9 cellular contexts compared by ENCODE assay signal in the genomic region with DNA sequence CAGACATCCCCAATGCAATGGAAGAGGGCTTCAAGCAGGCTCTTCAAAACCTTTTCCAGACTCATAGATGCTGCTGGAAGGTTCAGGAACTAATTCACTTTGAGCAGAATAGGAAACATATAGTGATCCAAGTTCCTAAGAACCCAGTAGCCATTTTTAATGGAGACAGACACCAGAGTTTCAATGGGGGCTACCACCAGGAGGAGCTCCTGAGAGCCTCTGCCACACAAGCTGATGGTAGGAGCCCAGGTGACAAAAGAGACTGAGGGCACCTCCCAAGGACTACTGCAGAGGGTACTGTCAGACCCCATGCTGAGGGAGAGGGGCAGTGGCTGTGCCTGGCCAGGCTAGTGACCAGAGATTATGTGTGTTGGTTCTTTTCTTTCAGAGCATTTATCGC. TPM values are rescaled to one million over a fixed set of nuclear protein-coding genes. Genes with fewer than 3 reads are reported as not detected.
DNase-seq lines count a peak whose midpoint lies in the region; ATAC-seq, FAIRE-seq and TF ChIP-seq lines count a peak whose summit lies in the region.
"Had no signal": no experiment of that assay in that cellular context is flagged by ENCODE, and none has a peak within 500 bp of the region (broad histone marks: within the 10 kb centered on the region; RNA-seq: fewer than 3 reads in every experiment).

No MANE protein-coding gene starts in this region.

- H3K4me1 ChIP-seq in keratinocyte (ENCODE audit: control insufficient read depth, extremely low read depth, insufficient read depth, low read length) (no peaks in the 10 kb centered on the region), gastrocnemius medialis (no peaks in the 10 kb centered on the region), mesenchymal stem cell (ENCODE audit: control insufficient read depth, insufficient read depth, low read depth, low read length) (no peaks in the 10 kb centered on the region)

- H3K23ac ChIP-seq in mesenchymal stem cell (ENCODE audit: low read length in 2 of 2): no peak overlapping the region

- no peak overlapping the region for H4K91ac ChIP-seq in mesenchymal stem cell (ENCODE audit: low read length)

- H3K9me1 ChIP-seq in keratinocyte (ENCODE audit: control insufficient read depth, extremely low read depth, insufficient read depth, low read length): no peaks in the 10 kb centered on the region

- WGBS in mesenchymal stem cell: no CpG with 5 or more reads among the region's 1 CpG

- H3K27ac Mint-ChIP-seq in activated CD8-positive, alpha-beta T cell treated with anti-CD3 and anti-CD28 coated beads, Interleukin-2, amount 10 ng/mL, durations not matched to agents 7 days and 5 days: no peak overlapping the region
- H3K27ac Mint-ChIP-seq: dendritic cell treated with granulocyte-macrophage colony-stimulating factor and Interleukin-4, amounts not matched to agents 40 ng/mL and 50 ng/mL, for 4 days had no signal

- no peak overlapping the region for H2AK5ac ChIP-seq in mesenchymal stem cell (ENCODE audit: low read length, severe bottlenecking)

- no peak overlapping the region for H3K27ac ChIP-seq in C4-2B
- no peak overlapping the region for H3K27ac ChIP-seq in keratinocyte (ENCODE audit: control insufficient read depth, insufficient read depth, low read length)
- H3K27ac ChIP-seq in gastrocnemius medialis: no peak overlapping the region
- H3K27ac ChIP-seq in mesenchymal stem cell (ENCODE audit: low read length, poor library complexity, severe bottlenecking): no peak overlapping the region

- H3K9me3 Mint-ChIP-seq in activated CD8-positive, alpha-beta T cell treated with anti-CD3 and anti-CD28 coated beads, Interleukin-2, amount 10 ng/mL, durations not matched to agents 7 days and 5 days (ENCODE audit: insufficient read depth): no peaks in the 10 kb centered on the region
- H3K9me3 Mint-ChIP-seq: dendritic cell treated with granulocyte-macrophage colony-stimulating factor and Interleukin-4, amounts not matched to agents 40 ng/mL and 50 ng/mL, for 4 days had no signal

- no peaks in the 10 kb centered on the region for H4K20me1 ChIP-seq in keratinocyte (ENCODE audit: control insufficient read depth, extremely low read depth, insufficient read depth, low read length)

- H3K36me3 ChIP-seq in keratinocyte (ENCODE audit: control insufficient read depth in 2 of 2, extremely low read depth in 1 of 2, insufficient read depth in 2 of 2, low read length in 2 of 2) (no peaks in the 10 kb centered on the region), gastrocnemius medialis (no peaks in the 10 kb centered on the region), mesenchymal stem cell (ENCODE audit: control insufficient read depth in 1 of 2, insufficient read depth in 2 of 2, low read depth in 1 of 2, low read length in 2 of 2) (no peaks in the 10 kb centered on the region)

- no peak overlapping the region for H4K8ac ChIP-seq in mesenchymal stem cell (ENCODE audit: low read length)

- H3K4me2 ChIP-seq in keratinocyte (ENCODE audit: control insufficient read depth, extremely low read depth, insufficient read depth, low read depth, low read length) (no peak overlapping the region), mesenchymal stem cell (ENCODE audit: low read length, poor library complexity, severe bottlenecking) (no peak overlapping the region)

- H2BK120ac ChIP-seq in mesenchymal stem cell (ENCODE audit: low read depth, low read length): no peak overlapping the region

- CTCF ChIA-PET in activated CD8-positive, alpha-beta T cell treated with anti-CD3 and anti-CD28 coated beads, Interleukin-2, amount 10 ng/mL, durations not matched to agents 7 days and 5 days (lab: Charles Lee): interaction anchor here (0.7 to 9.2 kb wide), 31 partner anchors 9 to 204 kb away, joined by 3 to 134 read pairs (median 5); a partner anchor contains a TSS

- H3K14ac ChIP-seq in mesenchymal stem cell (ENCODE audit: low read length in 2 of 2): no peak overlapping the region

- H2AFZ ChIP-seq in keratinocyte (ENCODE audit: control insufficient read depth, low read length) (no peak overlapping the region), mesenchymal stem cell (ENCODE audit: low read depth, low read length) (no peak overlapping the region)

- no peak overlapping the region for H2BK15ac ChIP-seq in mesenchymal stem cell (ENCODE audit: low read depth, poor library complexity, severe bottlenecking)

- H3K4me3 ChIP-seq in keratinocyte (ENCODE audit: control insufficient read depth in 2 of 3, extremely low read depth in 1 of 3, insufficient read depth in 2 of 3, low read depth in 1 of 3, low read length in 3 of 3) (no peak overlapping the region), gastrocnemius medialis (no peak overlapping the region), mesenchymal stem cell (ENCODE audit: insufficient read depth in 1 of 2, low read depth in 1 of 2, low read length in 2 of 2) (no peak overlapping the region)

- dilution Hi-C loops in keratinocyte (cut with MboI; ENCODE audit: extremely low pct_ligation_motif_present, low sequenced_read_pairs): no loop called here

- peak; percentile 53 for DNase-seq in activated CD8-positive, alpha-beta T cell treated with anti-CD3 and anti-CD28 coated beads, Interleukin-2, amount 10 ng/mL, durations not matched to agents 7 days and 5 days
- DNase-seq in keratinocyte (ENCODE audit: low read depth, low spot score) (no peak), gastrocnemius medialis (no peak), pons (ENCODE audit: low spot score) (no peak), AG20443 (ENCODE audit: low spot score) (no peak), mesenchymal stem cell (no peak)

- H3K9ac ChIP-seq in keratinocyte (ENCODE audit: control insufficient read depth, extremely low read depth, insufficient read depth, low read length): no peak overlapping the region
- no peak overlapping the region for H3K9ac ChIP-seq in mesenchymal stem cell (ENCODE audit: low read length)

- H2BK12ac ChIP-seq in mesenchymal stem cell (ENCODE audit: low read length in 2 of 2): no peak overlapping the region

- no peak for TF ChIP-seq POLR2A in gastrocnemius medialis (IDR thresholded peaks at IDR 0.05)

- intact Hi-C loops in gastrocnemius medialis (cut with DNase I; ENCODE audit: low total_unique reads): no loop called here

- no peak overlapping the region for H3K18ac ChIP-seq in mesenchymal stem cell (ENCODE audit: low read depth in 1 of 2, low read length in 2 of 2)

- TF ChIP-seq CTCF in C4-2B (conservative IDR thresholded peaks at IDR 0.05) (peak; percentile 60), keratinocyte (optimal IDR thresholded peaks at IDR 0.05 in 1 of 3, IDR thresholded peaks at IDR 0.05 in 1 of 3, conservative IDR thresholded peaks at IDR 0.05 in 1 of 3; ENCODE audit: extremely low read depth in 1 of 3, insufficient read depth in 2 of 3, low read length in 3 of 3) (peak; percentile 41 to 62 (median 43)), gastrocnemius medialis (IDR thresholded peaks at IDR 0.05 in 4 of 5, conservative IDR thresholded peaks at IDR 0.05 in 1 of 5) (no peak)

- POLR2A ChIA-PET in activated CD8-positive, alpha-beta T cell treated with anti-CD3 and anti-CD28 coated beads, Interleukin-2, amount 10 ng/mL, durations not matched to agents 7 days and 5 days (lab: Charles Lee): interaction anchor here (1.6 kb wide), 1 partner anchor 45 kb away, joined by 7 read pairs; no protein-coding TSS in a partner anchor

- FAIRE-seq in keratinocyte (lab: Jason Lieb, UNC): no peak

- H3K79me2 ChIP-seq in keratinocyte (ENCODE audit: control insufficient read depth, insufficient read depth, low read length): no peaks in the 10 kb centered on the region

- no peaks in the 10 kb centered on the region for H3K27me3 ChIP-seq in keratinocyte (ENCODE audit: control insufficient read depth, extremely low read depth, insufficient read depth, low read length)
- H3K27me3 ChIP-seq in gastrocnemius medialis: no peaks in the 10 kb centered on the region
- peaks cover 6 to 17% of the 10 kb centered on the region in 2 experiments for H3K27me3 ChIP-seq in mesenchymal stem cell (ENCODE audit: control insufficient read depth in 1 of 2, insufficient read depth in 1 of 2, low read length in 2 of 2)

- no peak overlapping the region for H3K4me3 Mint-ChIP-seq in activated CD8-positive, alpha-beta T cell treated with anti-CD3 and anti-CD28 coated beads, Interleukin-2, amount 10 ng/mL, durations not matched to agents 7 days and 5 days
- H3K4me3 Mint-ChIP-seq: dendritic cell treated with granulocyte-macrophage colony-stimulating factor and Interleukin-4, amounts not matched to agents 40 ng/mL and 50 ng/mL, for 4 days had no signal

- peak; percentile 43 for ATAC-seq in HG02759 (IDR thresholded peaks at IDR 0.05; ENCODE audit: unreplicated experiment)
- peak; percentile 68 for ATAC-seq in activated CD8-positive, alpha-beta T cell treated with anti-CD3 and anti-CD28 coated beads, Interleukin-2, amount 10 ng/mL, durations not matched to agents 7 days and 5 days
- ATAC-seq in gastrocnemius medialis: no peak

- no peaks in the 10 kb centered on the region for H3K79me1 ChIP-seq in mesenchymal stem cell (replicated peaks; ENCODE audit: low read length, poor library complexity, severe bottlenecking)

- no peak overlapping the region for H2BK5ac ChIP-seq in mesenchymal stem cell (ENCODE audit: low read depth, low read length, poor library complexity, severe bottlenecking)

- H3K4me1 Mint-ChIP-seq in activated CD8-positive, alpha-beta T cell treated with anti-CD3 and anti-CD28 coated beads, Interleukin-2, amount 10 ng/mL, durations not matched to agents 7 days and 5 days (ENCODE audit: low read depth): peaks cover 38% of the 10 kb centered on the region

- peaks cover 5% of the 10 kb centered on the region for H3K36me3 Mint-ChIP-seq in activated CD8-positive, alpha-beta T cell treated with anti-CD3 and anti-CD28 coated beads, Interleukin-2, amount 10 ng/mL, durations not matched to agents 7 days and 5 days (ENCODE audit: low read depth)

- H3K27me3 Mint-ChIP-seq in activated CD8-positive, alpha-beta T cell treated with anti-CD3 and anti-CD28 coated beads, Interleukin-2, amount 10 ng/mL, durations not matched to agents 7 days and 5 days (ENCODE audit: low read depth): no peaks in the 10 kb centered on the region
- H3K27me3 Mint-ChIP-seq: dendritic cell treated with granulocyte-macrophage colony-stimulating factor and Interleukin-4, amounts not matched to agents 40 ng/mL and 50 ng/mL, for 4 days had no signal

- H3K9me3 ChIP-seq in keratinocyte (ENCODE audit: control insufficient read depth, low read depth, low read length) (no peaks in the 10 kb centered on the region), gastrocnemius medialis (no peaks in the 10 kb centered on the region), mesenchymal stem cell (ENCODE audit: control insufficient read depth, low read length) (no peaks in the 10 kb centered on the region)

- no peak overlapping the region for H3K4ac ChIP-seq in mesenchymal stem cell (ENCODE audit: low read depth in 1 of 2, low read length in 2 of 2)

- in situ Hi-C loops in gastrocnemius medialis (cut with MboI; ENCODE audit: low sequenced_read_pairs in 4 of 4): no loop called here

RNA-seq across cellular contexts. Expression of a gene that starts 45.9 kb away (rescaled TPM):
- total RNA-seq in activated CD8-positive, alpha-beta T cell treated with anti-CD3 and anti-CD28 coated beads, Interleukin-2, amount 10 ng/mL, durations not matched to agents 7 days and 5 days: 1 to 10 TPM; 3.1 to 5.0 TPM
- not detected in 3 replicates for polyA plus RNA-seq in keratinocyte
- not detected for polyA plus RNA-seq in keratinocyte (2011; ENCODE audit: low read depth)
- not detected in 2 replicates for polyA plus RNA-seq in keratinocyte (2011; cell fraction: cytosol; rRNA removed)
- polyA plus RNA-seq in keratinocyte (2011; cell fraction: nucleus; rRNA removed): not detected in 2 replicates
- not detected in 2 replicates for polyA plus RNA-seq in keratinocyte (2012; ENCODE audit: low replicate concordance)
- not detected in 3 replicates for polyA minus RNA-seq in keratinocyte
- polyA minus RNA-seq in keratinocyte (2011; cell fraction: cytosol; rRNA and poly(A)+ RNA removed): not detected
- not detected in 2 replicates for polyA minus RNA-seq in keratinocyte (2011; cell fraction: nucleus; rRNA and poly(A)+ RNA removed)
- not detected for total RNA-seq in gastrocnemius medialis
- polyA plus RNA-seq in mesenchymal stem cell (2013, experiment 1 of 2): not detected
- polyA plus RNA-seq in mesenchymal stem cell (2013, experiment 2 of 2): not detected

Comparison
In these comparisons a context has a peak if more than half of its experiments do, and no peak if none do; other contexts are left out.
1. CTCF ChIP-seq: peak in C4-2B (single experiment) and keratinocyte (3 of 3); none in gastrocnemius medialis (0 of 5).
2. ATAC-seq: peak in HG02759 (single experiment) and activated CD8-positive, alpha-beta T cell treated with anti-CD3 and anti-CD28 coated beads, Interleukin-2, amount 10 ng/mL, durations not matched to agents 7 days and 5 days (single experiment); none in gastrocnemius medialis (0 of 2).
3. RNA of a gene that starts 45.9 kb away (total RNA-seq): 3.1 to 5.0 TPM in activated CD8-positive, alpha-beta T cell treated with anti-CD3 and anti-CD28 coated beads, Interleukin-2, amount 10 ng/mL, durations not matched to agents 7 days and 5 days; not detected in gastrocnemius medialis; every median in the first group is over 4 times any median in the second.